In genomic region chr6:31205638-31206037, GRCh38 we compare ENCODE assay signal across 25 cellular contexts. TPM values are rescaled to one million over a fixed set of nuclear protein-coding genes. Genes with fewer than 3 reads are reported as not detected.
DNase-seq lines count a peak whose midpoint lies in the region; ATAC-seq and TF ChIP-seq lines count a peak whose summit lies in the region.
"Had no signal": no experiment of that assay in that cellular context is flagged by ENCODE, and none has a peak within 500 bp of the region (broad histone marks: within the 10 kb centered on the region; RNA-seq: fewer than 3 reads in every experiment).

No MANE protein-coding gene starts in this region.

- H3K27ac ChIP-seq in CD4-positive, alpha-beta T cell (ENCODE audit: low read depth, low read length) = no peak overlapping the region
- no peak overlapping the region for H3K27ac ChIP-seq in ovary
- H3K27ac ChIP-seq: SJCRH30, suprapubic skin had no signal

- H3K27me3 ChIP-seq in CD4-positive, alpha-beta T cell (ENCODE audit: control insufficient read depth, insufficient read depth, low read length) = no peaks in the 10 kb centered on the region
- no peaks in the 10 kb centered on the region for H3K27me3 ChIP-seq in Caco-2 (replicated peaks; ENCODE audit: control insufficient read depth, insufficient read depth, low read length)
- no peaks in the 10 kb centered on the region for H3K27me3 ChIP-seq in ovary
- H3K27me3 ChIP-seq: SJCRH30, suprapubic skin had no signal

- TF ChIP-seq POLR2A in ovary (IDR thresholded peaks at IDR 0.05) = no peak

- H3K4me3 ChIP-seq in Caco-2 (ENCODE audit: low read depth, low read length) = no peak overlapping the region
- no peak overlapping the region for H3K4me3 ChIP-seq in ovary
- H3K4me3 ChIP-seq: lung, SJCRH30, suprapubic skin had no signal

- intact Hi-C loops in CD4-positive, alpha-beta T cell (cut with DNase I, micrococcal nuclease) = no loop called here
- intact Hi-C loops in Caco-2 (cut with micrococcal nuclease; ENCODE audit: unreplicated experiment) = no loop called here
- intact Hi-C loops in activated T-helper 2 cell treated with anti-CD3 and anti-CD28 coated beads, Interferon-gamma antibody, Interleukin-2, Interleukin-4, amounts not matched to agents 10 μg/mL and 5 μg/mL and 100 μg/mL, durations not matched to agents 14 hours and 24 hours and 36 hours (cut with micrococcal nuclease) = loop anchor here (2.0 kb wide), 1 partner anchor 67 kb away; the partner anchor contains the start of gene HLA-C
- intact Hi-C loops in ovary (cut with DNase I) = no loop called here

- CTCF ChIA-PET in CD4-positive, alpha-beta T cell (lab: Charles Lee) = interaction anchor here (0.9 to 1.4 kb wide), 2 partner anchors 9 to 169 kb away, joined by 3 to 5 read pairs; no protein-coding TSS in a partner anchor
- CTCF ChIA-PET in Caco-2 (lab: Charles Lee) = no interaction called here

- H3K4me1 ChIP-seq in Caco-2 (peaks cover 62% of the 10 kb centered on the region), ovary (ENCODE audit: insufficient read depth) (peaks cover 2% of the 10 kb centered on the region)
- H3K4me1 ChIP-seq: SJCRH30 had no signal

- H3K36me3 ChIP-seq in Caco-2 (ENCODE audit: control insufficient read depth, insufficient read depth, low read length) (0 out of 2 replicates have a peak, but pooled peaks cover 2% of the 10 kb centered on the region), ovary (no peaks in the 10 kb centered on the region)
- H3K36me3 ChIP-seq: SJCRH30, suprapubic skin had no signal

- ATAC-seq in CD4-positive, alpha-beta T cell (ENCODE audit: poor library complexity) = no peak
- ATAC-seq in naive B cell (ENCODE audit: low read depth in 2 of 2) = no peak
- ATAC-seq: activated CD4-positive, CD25-positive, alpha-beta regulatory T cell treated with anti-CD3 and anti-CD28 coated beads, Interleukin-2, amount 50 U/mL, for 24 hours; activated T-cell treated with anti-CD3 and anti-CD28 coated beads, Interleukin-2, amount 50 U/mL, for 4 hours had no signal

- peaks cover 45% of the 10 kb centered on the region for H3K4me1 Mint-ChIP-seq in CD4-positive, alpha-beta T cell (ENCODE audit: low read depth)
- H3K4me1 Mint-ChIP-seq in Caco-2 (ENCODE audit: low read depth, unreplicated experiment) = peaks cover 42% of the 10 kb centered on the region
- peaks cover 33% of the 10 kb centered on the region for H3K4me1 Mint-ChIP-seq in activated T-helper 2 cell treated with anti-CD3 and anti-CD28 coated beads, Interferon-gamma antibody, Interleukin-2, Interleukin-4, amounts not matched to agents 10 μg/mL and 5 μg/mL and 100 μg/mL, durations not matched to agents 14 hours and 24 hours and 36 hours (ENCODE audit: low read depth)
- peaks cover 27 to 38% (median 32%) of the 10 kb centered on the region in 3 donors for H3K4me1 Mint-ChIP-seq in naive B cell

- no peak for DNase-seq in CD4-positive, alpha-beta T cell
- no peak for DNase-seq in Caco-2
- DNase-seq in activated T-helper 2 cell treated with anti-CD3 and anti-CD28 coated beads, Interferon-gamma antibody, Interleukin-2, Interleukin-4, amounts not matched to agents 10 μg/mL and 5 μg/mL and 100 μg/mL, durations not matched to agents 14 hours and 24 hours and 36 hours (ENCODE audit: low spot score) = no peak
- no peak for DNase-seq in naive B cell
- no peak for DNase-seq in foreskin melanocyte
- no peak for DNase-seq in SHP77 (lab: John Stamatoyannopoulos, UW)
- no peak for DNase-seq in ovary
- DNase-seq: activated T-cell treated with anti-CD3 and anti-CD28 coated beads, Interleukin-2, amount 50 U/mL, for 4 hours; AML-193; anterior cingulate cortex; DMS 273 treated with DMSO at 0.1 percent for 48 hours; head of caudate nucleus; islet precursor cell; NCI-H1105 treated with DMSO at 0.1 percent for 48 hours; NCI-H526 treated with DMSO at 0.1 percent for 48 hours; SJCRH30; stimulated activated CD4-positive, alpha-beta T cell treated with anti-CD3 and anti-CD28 coated beads, Interleukin-4, amount 100 ng/mL, for 4 hours; T1000 had no signal

- peaks cover 7% of the 10 kb centered on the region for H3K36me3 Mint-ChIP-seq in CD4-positive, alpha-beta T cell (ENCODE audit: low read depth)
- peaks cover 5% of the 10 kb centered on the region for H3K36me3 Mint-ChIP-seq in Caco-2 (ENCODE audit: insufficient read depth, unreplicated experiment)
- H3K36me3 Mint-ChIP-seq in activated T-helper 2 cell treated with anti-CD3 and anti-CD28 coated beads, Interferon-gamma antibody, Interleukin-2, Interleukin-4, amounts not matched to agents 10 μg/mL and 5 μg/mL and 100 μg/mL, durations not matched to agents 14 hours and 24 hours and 36 hours (ENCODE audit: low read depth) = peaks cover 16% of the 10 kb centered on the region
- H3K36me3 Mint-ChIP-seq in naive B cell = peaks cover 0 to 5% of the 10 kb centered on the region in 2 donors

- no peaks in the 10 kb centered on the region for H3K9me3 Mint-ChIP-seq in CD4-positive, alpha-beta T cell
- H3K9me3 Mint-ChIP-seq in Caco-2 (ENCODE audit: unreplicated experiment) = no peaks in the 10 kb centered on the region
- H3K9me3 Mint-ChIP-seq in activated T-helper 2 cell treated with anti-CD3 and anti-CD28 coated beads, Interferon-gamma antibody, Interleukin-2, Interleukin-4, amounts not matched to agents 10 μg/mL and 5 μg/mL and 100 μg/mL, durations not matched to agents 14 hours and 24 hours and 36 hours = peaks cover 4% of the 10 kb centered on the region
- H3K9me3 Mint-ChIP-seq in naive B cell = no peaks in the 10 kb centered on the region
- H3K9me3 Mint-ChIP-seq: activated T-cell treated with anti-CD3 and anti-CD28 coated beads, Interleukin-2, amount 50 U/mL, for 4 hours had no signal

- no peak for TF ChIP-seq EP300 in ovary (IDR thresholded peaks at IDR 0.05)

- H3K27me3 Mint-ChIP-seq in CD4-positive, alpha-beta T cell = no peaks in the 10 kb centered on the region
- H3K27me3 Mint-ChIP-seq in Caco-2 (ENCODE audit: insufficient read depth, unreplicated experiment) (no peaks in the 10 kb centered on the region), naive B cell (no peaks in the 10 kb centered on the region)
- H3K27me3 Mint-ChIP-seq in activated T-helper 2 cell treated with anti-CD3 and anti-CD28 coated beads, Interferon-gamma antibody, Interleukin-2, Interleukin-4, amounts not matched to agents 10 μg/mL and 5 μg/mL and 100 μg/mL, durations not matched to agents 14 hours and 24 hours and 36 hours (ENCODE audit: low read depth) = no peaks in the 10 kb centered on the region

- 77 to 89% (median 77%) methylated on average over 2 of the region's 2 CpGs for WGBS in ovary, 3 donors

- BruUV-seq in Caco-2 (replicated peaks; lab: Mats Ljungman, UMichigan) = no TSS peak

- H3K9me3 ChIP-seq in CD4-positive, alpha-beta T cell (ENCODE audit: control insufficient read depth, low read length) = no peaks in the 10 kb centered on the region
- H3K9me3 ChIP-seq in Caco-2 (no peaks in the 10 kb centered on the region), ovary (no peaks in the 10 kb centered on the region)
- H3K9me3 ChIP-seq: SJCRH30, suprapubic skin had no signal

- no peak for TF ChIP-seq CTCF in CD4-positive, alpha-beta T cell (IDR thresholded peaks at IDR 0.05)
- TF ChIP-seq CTCF in Caco-2 (IDR thresholded peaks at IDR 0.05; ENCODE audit: insufficient read depth in 1 of 2, low read depth in 1 of 2, low read length in 1 of 2, severe bottlenecking in 1 of 2, unreplicated experiment in 1 of 2) = no peak
- no peak for TF ChIP-seq CTCF in ovary (IDR thresholded peaks at IDR 0.05)

- POLR2A ChIA-PET in CD4-positive, alpha-beta T cell (lab: Charles Lee) = interaction anchor here (1.1 to 1.5 kb wide), 2 partner anchors 148 to 161 kb away, joined by 4 read pairs; no protein-coding TSS in a partner anchor
- POLR2A ChIA-PET in Caco-2 (lab: Charles Lee) = no interaction called here

- peak overlapping the region; percentile 36 for H3K4me3 Mint-ChIP-seq in CD4-positive, alpha-beta T cell
- H3K4me3 Mint-ChIP-seq in Caco-2 (ENCODE audit: unreplicated experiment) (no peak overlapping the region), naive B cell (peak overlapping the region in 2 of 8 donors; percentile 31 to 67)
- H3K4me3 Mint-ChIP-seq in activated T-helper 2 cell treated with anti-CD3 and anti-CD28 coated beads, Interferon-gamma antibody, Interleukin-2, Interleukin-4, amounts not matched to agents 10 μg/mL and 5 μg/mL and 100 μg/mL, durations not matched to agents 14 hours and 24 hours and 36 hours (ENCODE audit: low read depth) = peak overlapping the region; percentile 38
- H3K4me3 Mint-ChIP-seq: activated T-cell treated with anti-CD3 and anti-CD28 coated beads, Interleukin-2, amount 50 U/mL, for 4 hours had no signal

- peak overlapping the region; percentile 53 for H3K27ac Mint-ChIP-seq in CD4-positive, alpha-beta T cell
- peak overlapping the region; percentile 7 for H3K27ac Mint-ChIP-seq in Caco-2 (ENCODE audit: unreplicated experiment)
- H3K27ac Mint-ChIP-seq in activated T-helper 2 cell treated with anti-CD3 and anti-CD28 coated beads, Interferon-gamma antibody, Interleukin-2, Interleukin-4, amounts not matched to agents 10 μg/mL and 5 μg/mL and 100 μg/mL, durations not matched to agents 14 hours and 24 hours and 36 hours = peak overlapping the region; percentile 70
- peak overlapping the region in 4 of 6 donors; percentile 7 to 57 (median 34) for H3K27ac Mint-ChIP-seq in naive B cell

RNA-seq across cellular contexts. Expression of gene POU5F1, which starts 35.2 kb away (rescaled TPM):
- total RNA-seq in CD4-positive, alpha-beta T cell = not detected
- total RNA-seq in Caco-2 (2022) (not detected in 2 replicates), ovary (10 to 100 TPM in 1 of 7 donors, 1 to 10 TPM in 3, under 1 TPM in 2, not detected in 1; 0.28 to 61.2 (median 3.6) TPM)
- total RNA-seq in activated T-helper 2 cell treated with anti-CD3 and anti-CD28 coated beads, Interferon-gamma antibody, Interleukin-2, Interleukin-4, amounts not matched to agents 10 μg/mL and 5 μg/mL and 100 μg/mL, durations not matched to agents 14 hours and 24 hours and 36 hours = not detected in 2 replicates
- polyA plus RNA-seq in naive B cell (ENCODE audit: low read depth in 6 of 6) (under 1 TPM in 2 of 6 donors, not detected in 4; 0.25 to 0.40 TPM), ovary (under 1 TPM; 0.25 to 0.41 TPM)
- total RNA-seq: cerebellum, posterior vena cava, skeletal muscle tissue had no signal
- polyA plus RNA-seq: fibroblast of lung had no signal

RNA-seq across cellular contexts. Expression of gene TCF19, which starts 47.2 kb away (rescaled TPM):
- total RNA-seq in CD4-positive, alpha-beta T cell = 1 to 10 TPM; 3.3 to 4.1 TPM
- total RNA-seq in Caco-2 (2022) (19.3 and 20.3 TPM in 2 replicates), ovary (1 to 10 TPM; 3.9 to 9.9 (median 6.7) TPM)
- 81.5 and 82.0 TPM in 2 replicates for total RNA-seq in activated T-helper 2 cell treated with anti-CD3 and anti-CD28 coated beads, Interferon-gamma antibody, Interleukin-2, Interleukin-4, amounts not matched to agents 10 μg/mL and 5 μg/mL and 100 μg/mL, durations not matched to agents 14 hours and 24 hours and 36 hours
- polyA plus RNA-seq in naive B cell (ENCODE audit: low read depth in 6 of 6) (10 to 100 TPM in 4 of 6 donors, 1 to 10 TPM in 2; 8.4 to 12.3 (median 11.5) TPM), ovary (1 to 10 TPM; 7.1 to 7.2 TPM)

RNA-seq across cellular contexts. Expression of gene CCHCR1, which starts 48.0 kb away (rescaled TPM):
- total RNA-seq in CD4-positive, alpha-beta T cell = 10 to 100 TPM; 17.5 to 18.2 TPM
- total RNA-seq in Caco-2 (2022) (37.7 and 43.2 TPM in 2 replicates), ovary (10 to 100 TPM; 11.2 to 31.5 (median 25.6) TPM)
- total RNA-seq in activated T-helper 2 cell treated with anti-CD3 and anti-CD28 coated beads, Interferon-gamma antibody, Interleukin-2, Interleukin-4, amounts not matched to agents 10 μg/mL and 5 μg/mL and 100 μg/mL, durations not matched to agents 14 hours and 24 hours and 36 hours = 50.5 and 53.1 TPM in 2 replicates
- polyA plus RNA-seq in naive B cell (ENCODE audit: low read depth in 6 of 6) (1 to 10 TPM; 2.6 to 6.1 (median 4.5) TPM), ovary (10 to 100 TPM; 11.9 to 21.2 TPM)

Comparison
In these comparisons a context has a peak if more than half of its experiments do, and no peak if none do; other contexts are left out.
1. H3K27ac Mint-ChIP-seq: peak in every context shown above with its lines; median percentile 70 in activated T-helper 2 cell treated with anti-CD3 and anti-CD28 coated beads, Interferon-gamma antibody, Interleukin-2, Interleukin-4, amounts not matched to agents 10 μg/mL and 5 μg/mL and 100 μg/mL, durations not matched to agents 14 hours and 24 hours and 36 hours; 53 in CD4-positive, alpha-beta T cell; 34 in naive B cell; 7 in Caco-2.